In the genomic region with DNA sequence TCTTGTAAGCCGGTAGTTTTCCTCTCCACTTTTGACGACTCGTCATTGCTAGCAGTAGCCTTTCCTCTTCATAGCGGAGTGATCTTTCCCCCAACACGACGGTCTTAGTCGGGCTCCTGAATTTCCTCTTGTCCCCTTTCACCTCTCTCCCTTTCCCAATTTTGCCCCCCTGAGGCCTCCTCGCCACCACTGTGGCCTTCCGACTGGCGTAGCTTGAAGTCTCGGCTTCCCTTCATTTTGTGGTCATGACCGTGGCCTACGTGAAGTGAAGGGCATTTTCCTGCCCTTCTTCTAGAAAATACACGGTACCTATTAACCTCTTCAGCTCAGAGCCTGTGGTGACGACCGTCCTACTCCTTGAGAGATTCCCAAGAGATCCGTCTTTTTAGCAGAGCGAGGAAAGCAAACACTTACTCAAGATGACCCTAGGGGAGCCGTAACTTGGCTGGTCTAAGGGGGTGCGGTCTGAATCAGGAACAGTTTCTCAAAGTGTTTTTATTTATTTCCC, we compare ENCODE assay signal across 8 cellular contexts. TPM values are rescaled to one million over a fixed set of nuclear protein-coding genes. Genes with fewer than 3 reads are reported as not detected.
DNase-seq lines count a peak whose midpoint lies in the region; ATAC-seq and TF ChIP-seq lines count a peak whose summit lies in the region.

No MANE protein-coding gene starts in this region.

- peaks cover 48% of the 10 kb centered on the region for H3K36me3 Mint-ChIP-seq in effector memory CD8-positive, alpha-beta T cell (ENCODE audit: insufficient read depth)
- H3K36me3 Mint-ChIP-seq in mesothelial cell of epicardium: peaks cover 18% of the 10 kb centered on the region

- peaks cover 39 to 52% of the 10 kb centered on the region in 2 donors for H3K4me1 Mint-ChIP-seq in effector memory CD8-positive, alpha-beta T cell (ENCODE audit: low read depth in 2 of 2)
- H3K4me1 Mint-ChIP-seq in mesothelial cell of epicardium: peaks cover 41% of the 10 kb centered on the region

- H3K36me3 ChIP-seq in RWPE2 (ENCODE audit: low read depth): peaks cover 31% of the 10 kb centered on the region
- H3K36me3 ChIP-seq in uterus: no peaks in the 10 kb centered on the region

- H3K4me3 ChIP-seq in RWPE2 (ENCODE audit: severe bottlenecking): peak overlapping the region; percentile 97
- H3K4me3 ChIP-seq in uterus: peak overlapping the region; percentile 64 to 75

- H3K27me3 ChIP-seq in RWPE2 (ENCODE audit: insufficient read depth, poor library complexity, severe bottlenecking) (no peaks in the 10 kb centered on the region), uterus (no peaks in the 10 kb centered on the region)

- DNase-seq in AG08395 (ENCODE audit: low spot score) (peak; percentile 36), H4 (ENCODE audit: low spot score) (peak; percentile 44), RWPE2 (ENCODE audit: low spot score) (no peak), mesothelial cell of epicardium (ENCODE audit: low spot score in 2 of 2, unreplicated experiment in 2 of 2) (peak in 1 of 2 experiments; percentile 39), uterus (peak in 1 of 2 donors; percentile 22), globus pallidus (ENCODE audit: low spot score) (no peak)
- DNase-seq in effector memory CD8-positive, alpha-beta T cell: peak in 1 of 3 experiments; percentile 33

- intact Hi-C loops in uterus (cut with DNase I; ENCODE audit: low total_unique reads): no loop called here

- TF ChIP-seq CTCF in RWPE2 (IDR thresholded peaks at IDR 0.05; ENCODE audit: poor library complexity, severe bottlenecking): no peak
- TF ChIP-seq CTCF in mesothelial cell of epicardium (IDR thresholded peaks at IDR 0.05; ENCODE audit: unreplicated experiment): no peak
- TF ChIP-seq CTCF in uterus (IDR thresholded peaks at IDR 0.05): no peak

- no peaks in the 10 kb centered on the region for H3K9me3 Mint-ChIP-seq in effector memory CD8-positive, alpha-beta T cell
- no peaks in the 10 kb centered on the region for H3K9me3 Mint-ChIP-seq in mesothelial cell of epicardium

- H3K27ac Mint-ChIP-seq in effector memory CD8-positive, alpha-beta T cell: peak overlapping the region; percentile 99 to 100
- H3K27ac Mint-ChIP-seq in mesothelial cell of epicardium: peak overlapping the region; percentile 98

- H3K27me3 Mint-ChIP-seq in effector memory CD8-positive, alpha-beta T cell: no peaks in the 10 kb centered on the region
- H3K27me3 Mint-ChIP-seq in mesothelial cell of epicardium (ENCODE audit: low read depth): no peaks in the 10 kb centered on the region

- H3K9me3 ChIP-seq in RWPE2 (ENCODE audit: severe bottlenecking) (no peaks in the 10 kb centered on the region), uterus (no peaks in the 10 kb centered on the region)

- H3K4me1 ChIP-seq in RWPE2 (ENCODE audit: insufficient read depth, poor library complexity, severe bottlenecking): peaks cover 21% of the 10 kb centered on the region
- H3K4me1 ChIP-seq in uterus: peaks cover 0 to 3% of the 10 kb centered on the region in 2 donors

- ATAC-seq in RWPE2 (ENCODE audit: low read depth) (0 out of 3 replicates have a peak, but pooled peaks have one; percentile 13), HG02759 (IDR thresholded peaks at IDR 0.05; ENCODE audit: unreplicated experiment) (no peak)
- ATAC-seq in effector memory CD8-positive, alpha-beta T cell (replicated peaks): no peak

- H3K27ac ChIP-seq in RWPE2 (ENCODE audit: poor library complexity, severe bottlenecking): peak overlapping the region; percentile 76
- peak overlapping the region; percentile 99 for H3K27ac ChIP-seq in uterus

- H3K4me3 Mint-ChIP-seq in effector memory CD8-positive, alpha-beta T cell: peak overlapping the region; percentile 90 to 98
- H3K4me3 Mint-ChIP-seq in mesothelial cell of epicardium: peak overlapping the region; percentile 92

- no peak for TF ChIP-seq POLR2A in uterus (IDR thresholded peaks at IDR 0.05)

RNA-seq across cellular contexts. Expression of a gene that starts 0.8 kb away (rescaled TPM):
- 161 and 207 TPM in 2 replicates for total RNA-seq in H4 (2014; rRNA removed; shearing (Covaris generic))
- total RNA-seq in mesothelial cell of epicardium (268 to 276 TPM (median 268 TPM) in 3 replicates), uterus (100 to 1,000 TPM; 171 to 532 (median 388) TPM)

RNA-seq across cellular contexts. Expression of a gene that starts 55.7 kb away (rescaled TPM):
- total RNA-seq in H4 (2014; rRNA removed; shearing (Covaris generic)): 66.0 and 70.8 TPM in 2 replicates
- 27.2 to 31.7 TPM (median 28.4 TPM) in 3 replicates for total RNA-seq in mesothelial cell of epicardium
- total RNA-seq in uterus: 10 to 100 TPM in 3 of 4 donors, 1 to 10 TPM in 1; 7.9 to 40.7 (median 27.9) TPM

Comparison
In these comparisons a context has a peak if more than half of its experiments do, and no peak if none do; other contexts are left out.
1. DNase-seq: peak in AG08395 (single experiment) and H4 (single experiment); none in RWPE2 (single experiment) and globus pallidus (single experiment).